Comparison of ENCODE assay signal across 11 cellular contexts in the genomic region with DNA sequence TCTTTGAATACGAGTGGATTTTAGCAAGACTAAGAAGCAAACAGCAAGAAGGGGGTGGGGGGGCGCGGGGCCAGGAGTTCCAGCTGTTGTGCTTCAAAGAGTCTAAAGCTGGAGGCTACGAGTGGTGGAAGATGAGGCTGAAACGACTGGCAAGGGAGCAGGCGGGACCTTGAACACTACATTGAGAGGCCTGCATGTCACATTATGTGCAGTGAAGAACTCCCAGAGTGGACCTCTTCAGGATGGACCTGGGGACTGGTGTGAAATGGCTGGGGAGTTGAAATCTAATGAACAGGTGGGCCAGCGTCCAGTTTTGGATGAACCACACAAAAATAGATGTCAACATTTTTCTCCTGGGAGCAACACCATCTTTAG. TPM values are rescaled to one million over a fixed set of nuclear protein-coding genes. Genes with fewer than 3 reads are reported as not detected.
DNase-seq lines count a peak whose midpoint lies in the region; ATAC-seq and TF ChIP-seq lines count a peak whose summit lies in the region.
"Had no signal": no experiment of that assay in that cellular context is flagged by ENCODE, and none has a peak within 500 bp of the region (broad histone marks: within the 10 kb centered on the region; RNA-seq: fewer than 3 reads in every experiment).

No MANE protein-coding gene starts in this region.

- 82 to 90% methylated on average over 6 of the region's 7 CpGs for WGBS in mesodermal cell (ENCODE audit: insufficient coverage in 2 of 2), 2 experiments
- 59 to 72% methylated on average over 7 of the region's 7 CpGs for WGBS in tibial nerve, 2 donors

- H3K9me3 ChIP-seq in mesodermal cell (ENCODE audit: control insufficient read depth, low read length) = no peaks in the 10 kb centered on the region
- no peaks in the 10 kb centered on the region for H3K9me3 ChIP-seq in tibial nerve

- peak; percentile 22 for DNase-seq in activated T-cell treated with anti-CD3 and anti-CD28 coated beads, Interleukin-2, amount 50 U/mL, for 1 hour
- no peak for DNase-seq in activated T-cell treated with anti-CD3 and anti-CD28 coated beads for 4 hours
- DNase-seq in activated naive CD8-positive, alpha-beta T cell treated with anti-CD3 and anti-CD28 coated beads for 36 hours = no peak
- DNase-seq in tibial nerve (ENCODE audit: low spot score in 2 of 2) = no peak
- DNase-seq: COR-L47, H7, NCI-H510A had no signal

- TF ChIP-seq POLR2A in tibial nerve (IDR thresholded peaks at IDR 0.05) = no peak

- peak overlapping the region; percentile 94 for H3K27ac Mint-ChIP-seq in activated naive CD8-positive, alpha-beta T cell treated with anti-CD3 and anti-CD28 coated beads for 36 hours

- H3K27ac ChIP-seq in mesodermal cell (ENCODE audit: low read depth, low read length, severe bottlenecking) (no peak overlapping the region), tibial nerve (peak overlapping the region; percentile 54 to 87 (median 84))

- H3K9me3 Mint-ChIP-seq in activated naive CD8-positive, alpha-beta T cell treated with anti-CD3 and anti-CD28 coated beads for 36 hours = no peaks in the 10 kb centered on the region

- no peaks in the 10 kb centered on the region for H3K4me1 ChIP-seq in mesodermal cell (ENCODE audit: control insufficient read depth, insufficient read depth, low read length, poor library complexity, severe bottlenecking)
- peaks cover 0 to 32% (median 10%) of the 10 kb centered on the region in 4 donors for H3K4me1 ChIP-seq in tibial nerve

- peak overlapping the region; percentile 90 for H3K4me3 Mint-ChIP-seq in activated naive CD8-positive, alpha-beta T cell treated with anti-CD3 and anti-CD28 coated beads for 36 hours

- H3K27me3 Mint-ChIP-seq in activated naive CD8-positive, alpha-beta T cell treated with anti-CD3 and anti-CD28 coated beads for 36 hours = no peaks in the 10 kb centered on the region

- no peaks in the 10 kb centered on the region for H3K27me3 ChIP-seq in tibial nerve

- H3K4me3 ChIP-seq in mesodermal cell (ENCODE audit: extremely low read depth, insufficient read depth, low read length, poor library complexity, severe bottlenecking) (peak overlapping the region; percentile 40), tibial nerve (peak overlapping the region in 2 of 4 donors; percentile 62 to 63)

- peaks cover 25% of the 10 kb centered on the region for H3K36me3 Mint-ChIP-seq in activated naive CD8-positive, alpha-beta T cell treated with anti-CD3 and anti-CD28 coated beads for 36 hours

- ATAC-seq in GM21786 (IDR thresholded peaks at IDR 0.05; ENCODE audit: unreplicated experiment) = no peak
- ATAC-seq in GM21528 (IDR thresholded peaks at IDR 0.05; ENCODE audit: low FRiP score, unreplicated experiment) = no peak
- ATAC-seq in GM21367 (IDR thresholded peaks at IDR 0.05; ENCODE audit: unreplicated experiment) = no peak

- TF ChIP-seq CTCF in tibial nerve (IDR thresholded peaks at IDR 0.05) = no peak

- TF ChIP-seq EP300 in tibial nerve (IDR thresholded peaks at IDR 0.05) = no peak

- peaks cover 23% of the 10 kb centered on the region for H3K36me3 ChIP-seq in mesodermal cell (ENCODE audit: control insufficient read depth, insufficient read depth, low read length)
- H3K36me3 ChIP-seq in tibial nerve = peaks cover 0 to 23% (median 0%) of the 10 kb centered on the region in 3 donors

- peaks cover 32% of the 10 kb centered on the region for H3K4me1 Mint-ChIP-seq in activated naive CD8-positive, alpha-beta T cell treated with anti-CD3 and anti-CD28 coated beads for 36 hours

RNA-seq across cellular contexts. Expression of gene GPX7, which starts 1.1 kb away (rescaled TPM):
- 10 to 100 TPM; 29.4 to 31.1 TPM for total RNA-seq in activated naive CD8-positive, alpha-beta T cell treated with anti-CD3 and anti-CD28 coated beads for 36 hours
- polyA plus RNA-seq in mesodermal cell (2013, experiment 1 of 2) = 78.3 TPM
- 71.3 TPM for polyA plus RNA-seq in mesodermal cell (2013, experiment 2 of 2)
- total RNA-seq in tibial nerve = 10 to 100 TPM in 3 of 4 donors, 1 to 10 TPM in 1; 6.3 to 21.4 (median 13.8) TPM

RNA-seq across cellular contexts. Expression of gene SHISAL2A, which starts 29.7 kb away (rescaled TPM):
- 10 to 100 TPM; 13.7 to 14.2 TPM for total RNA-seq in activated naive CD8-positive, alpha-beta T cell treated with anti-CD3 and anti-CD28 coated beads for 36 hours
- 0.74 TPM for polyA plus RNA-seq in mesodermal cell (2013, experiment 1 of 2)
- polyA plus RNA-seq in mesodermal cell (2013, experiment 2 of 2) = 0.25 TPM
- 1 to 10 TPM in 2 of 4 donors, not detected in 2; 1.2 to 1.9 TPM for total RNA-seq in tibial nerve

RNA-seq across cellular contexts. Expression of gene TUT4, which starts 50.4 kb away (rescaled TPM):
- total RNA-seq in activated naive CD8-positive, alpha-beta T cell treated with anti-CD3 and anti-CD28 coated beads for 36 hours = 10 to 100 TPM; 56.7 to 58.2 TPM
- polyA plus RNA-seq in mesodermal cell (2013, experiment 1 of 2) = 65.9 TPM
- 61.0 TPM for polyA plus RNA-seq in mesodermal cell (2013, experiment 2 of 2)
- 100 to 1,000 TPM in 1 of 4 donors, 10 to 100 TPM in 3; 78.1 to 127 (median 82.3) TPM for total RNA-seq in tibial nerve

Comparison
In these comparisons a context has a peak if more than half of its experiments do, and no peak if none do; other contexts are left out.
1. RNA of gene SHISAL2A, which starts 29.7 kb away (total RNA-seq): 13.7 to 14.2 TPM in activated naive CD8-positive, alpha-beta T cell treated with anti-CD3 and anti-CD28 coated beads for 36 hours; 1.2 to 1.9 TPM in tibial nerve; every median in the first group is over 4 times any median in the second.